ENCODE assay signal across 16 cellular contexts in the genomic region with DNA sequence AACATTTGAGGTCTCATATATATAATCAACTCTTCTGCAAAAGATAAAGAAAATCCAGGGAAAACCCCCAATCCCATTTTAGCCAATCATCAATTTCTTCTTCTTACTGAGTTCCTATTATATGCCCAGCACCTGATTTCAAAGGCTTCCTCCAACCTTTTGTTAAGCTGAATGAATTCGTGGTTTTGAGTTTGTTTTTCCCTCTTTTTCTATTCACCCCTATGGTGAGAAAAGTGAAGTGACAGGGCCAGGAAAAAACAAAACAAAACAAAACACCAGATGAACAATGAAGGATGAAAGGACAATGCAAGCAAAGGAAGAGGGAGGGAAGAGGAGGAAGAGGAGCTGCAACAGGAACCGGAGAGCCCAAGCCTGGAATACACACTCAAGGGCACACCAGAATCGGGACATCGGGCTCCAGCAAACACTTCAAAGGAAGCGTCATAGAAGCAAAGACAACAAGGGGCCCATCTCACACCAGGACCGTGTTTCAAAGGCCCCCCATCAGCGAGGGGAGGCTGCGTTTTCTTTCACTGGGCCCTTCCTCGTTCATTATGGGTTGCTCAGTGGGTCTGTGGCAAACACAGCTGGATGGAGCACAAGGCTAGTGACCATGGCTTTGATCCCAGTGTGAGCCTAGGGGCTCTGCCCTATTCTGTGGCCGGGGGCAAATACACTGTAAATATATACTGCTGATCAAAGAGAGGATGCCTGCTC. TPM values are rescaled to one million over a fixed set of nuclear protein-coding genes. Genes with fewer than 3 reads are reported as not detected.
DNase-seq lines count a peak whose midpoint lies in the region; ATAC-seq and TF ChIP-seq lines count a peak whose summit lies in the region.
"Had no signal": no experiment of that assay in that cellular context is flagged by ENCODE, and none has a peak within 500 bp of the region (broad histone marks: within the 10 kb centered on the region; RNA-seq: fewer than 3 reads in every experiment).

No MANE protein-coding gene starts in this region.

- no peak overlapping the region for H3K4me3 ChIP-seq in cardiac muscle cell
- H3K4me3 ChIP-seq in tibial nerve: no peak overlapping the region
- H3K4me3 ChIP-seq in CD8-positive, alpha-beta T cell (ENCODE audit: low read depth, low read length): no peak overlapping the region
- H3K4me3 ChIP-seq: colonic mucosa, mucosa of descending colon had no signal

- H3K27ac ChIP-seq in cardiac muscle cell (peak overlapping the region; percentile 93), cingulate gyrus (ENCODE audit: low read depth, low read length) (peak overlapping the region; percentile 95), tibial nerve (peak overlapping the region in 3 of 4 donors; percentile 75 to 95 (median 88))
- H3K27ac ChIP-seq in CD8-positive, alpha-beta T cell (ENCODE audit: low read depth, low read length): no peak overlapping the region

- peaks cover 28% of the 10 kb centered on the region for H3K9me3 Mint-ChIP-seq in nephron progenitor cell
- H3K9me3 Mint-ChIP-seq in CD8-positive, alpha-beta T cell: no peaks in the 10 kb centered on the region
- H3K9me3 Mint-ChIP-seq: activated naive CD4-positive, alpha-beta T cell treated with anti-CD3 and anti-CD28 coated beads, Interleukin-2, amount 50 U/mL, for 24 hours; stimulated activated naive CD8-positive, alpha-beta T cell treated with anti-CD3 and anti-CD28 coated beads, Interleukin-15, Interleukin-2, amounts not matched to agents 100 ng/mL and 50 ng/mL, for 24 hours had no signal

- peaks cover 66% of the 10 kb centered on the region for H3K36me3 Mint-ChIP-seq in nephron progenitor cell (ENCODE audit: low read depth)
- peaks cover 63% of the 10 kb centered on the region for H3K36me3 Mint-ChIP-seq in CD8-positive, alpha-beta T cell

- peak overlapping the region; percentile 53 for H3K4me3 Mint-ChIP-seq in nephron progenitor cell
- H3K4me3 Mint-ChIP-seq in CD8-positive, alpha-beta T cell: no peak overlapping the region
- H3K4me3 Mint-ChIP-seq: activated naive CD4-positive, alpha-beta T cell treated with anti-CD3 and anti-CD28 coated beads, Interleukin-2, amount 50 U/mL, for 24 hours; stimulated activated naive CD8-positive, alpha-beta T cell treated with anti-CD3 and anti-CD28 coated beads, Interleukin-15, Interleukin-2, amounts not matched to agents 100 ng/mL and 50 ng/mL, for 24 hours had no signal

- CTCF ChIA-PET in CD8-positive, alpha-beta T cell (lab: Charles Lee): no interaction called here

- no peaks in the 10 kb centered on the region for H3K9me3 ChIP-seq in cardiac muscle cell (ENCODE audit: low read depth)
- no peaks in the 10 kb centered on the region for H3K9me3 ChIP-seq in tibial nerve
- H3K9me3 ChIP-seq in CD8-positive, alpha-beta T cell (ENCODE audit: low read length): no peaks in the 10 kb centered on the region
- H3K9me3 ChIP-seq: colonic mucosa, mucosa of descending colon, SK-N-SH had no signal

- H3K4me1 Mint-ChIP-seq in nephron progenitor cell: peaks cover 59% of the 10 kb centered on the region
- peaks cover 51% of the 10 kb centered on the region for H3K4me1 Mint-ChIP-seq in CD8-positive, alpha-beta T cell (ENCODE audit: low read depth)

- H3K27me3 ChIP-seq in cardiac muscle cell (no peaks in the 10 kb centered on the region), tibial nerve (no peaks in the 10 kb centered on the region)
- no peaks in the 10 kb centered on the region for H3K27me3 ChIP-seq in CD8-positive, alpha-beta T cell (ENCODE audit: insufficient read depth, low read length)
- H3K27me3 ChIP-seq: colonic mucosa had no signal

- no peak for TF ChIP-seq EP300 in tibial nerve (IDR thresholded peaks at IDR 0.05)

- H3K27ac Mint-ChIP-seq in nephron progenitor cell: peak overlapping the region; percentile 95
- no peak overlapping the region for H3K27ac Mint-ChIP-seq in CD8-positive, alpha-beta T cell
- H3K27ac Mint-ChIP-seq: activated naive CD4-positive, alpha-beta T cell treated with anti-CD3 and anti-CD28 coated beads, Interleukin-2, amount 50 U/mL, for 24 hours; stimulated activated naive CD8-positive, alpha-beta T cell treated with anti-CD3 and anti-CD28 coated beads, Interleukin-15, Interleukin-2, amounts not matched to agents 100 ng/mL and 50 ng/mL, for 24 hours had no signal

- H3K36me3 ChIP-seq in cardiac muscle cell: no peaks in the 10 kb centered on the region
- no peaks in the 10 kb centered on the region for H3K36me3 ChIP-seq in tibial nerve
- no peaks in the 10 kb centered on the region for H3K36me3 ChIP-seq in CD8-positive, alpha-beta T cell (ENCODE audit: insufficient read depth, low read length)
- H3K36me3 ChIP-seq: colonic mucosa had no signal

- H3K4me1 ChIP-seq in cardiac muscle cell (ENCODE audit: low read depth) (peaks cover 51% of the 10 kb centered on the region), tibial nerve (peaks cover 0 to 76% (median 55%) of the 10 kb centered on the region in 4 donors)
- H3K4me1 ChIP-seq in CD8-positive, alpha-beta T cell (ENCODE audit: insufficient read depth, low read length): no peaks in the 10 kb centered on the region

- DNase-seq in cardiac muscle cell (ENCODE audit: low read depth in 1 of 2, low spot score in 1 of 2) (no peak), left ventricle myocardium superior (no peak), nephron progenitor cell (no peak), tibial nerve (ENCODE audit: low spot score in 2 of 2) (no peak), NCI-H446 treated with DMSO at 0.1 percent for 48 hours (lab: John Stamatoyannopoulos, UW) (no peak)
- DNase-seq in activated CD4-positive, alpha-beta T cell treated with anti-CD3 and anti-CD28 coated beads, Interleukin-2, amount 50 U/mL, for 4 hours: no peak
- DNase-seq in CD8-positive, alpha-beta T cell: no peak
- DNase-seq: CD8-positive, alpha-beta memory T cell; colonic mucosa; H9; mucosa of descending colon; NCI-H2171; SK-N-SH had no signal

- TF ChIP-seq POLR2A in tibial nerve (IDR thresholded peaks at IDR 0.05): no peak

- H3K27me3 Mint-ChIP-seq in nephron progenitor cell (ENCODE audit: low read depth, poor library complexity): no peaks in the 10 kb centered on the region
- H3K27me3 Mint-ChIP-seq in CD8-positive, alpha-beta T cell (ENCODE audit: low read depth): no peaks in the 10 kb centered on the region
- H3K27me3 Mint-ChIP-seq: activated naive CD4-positive, alpha-beta T cell treated with anti-CD3 and anti-CD28 coated beads, Interleukin-2, amount 50 U/mL, for 24 hours; stimulated activated naive CD8-positive, alpha-beta T cell treated with anti-CD3 and anti-CD28 coated beads, Interleukin-15, Interleukin-2, amounts not matched to agents 100 ng/mL and 50 ng/mL, for 24 hours had no signal

- ATAC-seq in left ventricle myocardium superior: no peak
- no peak for ATAC-seq in CD8-positive, alpha-beta T cell

- intact Hi-C loops in left ventricle myocardium superior (cut with micrococcal nuclease): no loop called here
- intact Hi-C loops in CD8-positive, alpha-beta T cell (cut with DNase I, micrococcal nuclease): no loop called here

- POLR2A ChIA-PET in CD8-positive, alpha-beta T cell (lab: Charles Lee): no interaction called here

- 28 to 34% methylated on average over 7 to 10 of the region's 10 CpGs for WGBS in tibial nerve, 2 donors

- TF ChIP-seq CTCF in cardiac muscle cell (IDR thresholded peaks at IDR 0.05; ENCODE audit: low read depth, low read length) (no peak), nephron progenitor cell (IDR thresholded peaks at IDR 0.05) (no peak), tibial nerve (IDR thresholded peaks at IDR 0.05) (no peak)
- no peak for TF ChIP-seq CTCF in CD8-positive, alpha-beta T cell (IDR thresholded peaks at IDR 0.05)

RNA-seq across cellular contexts. Expression of a gene that starts 50.2 kb away (rescaled TPM):
- total RNA-seq in cardiac muscle cell: 139 and 147 TPM in 2 replicates
- polyA plus RNA-seq in cardiac muscle cell: 62.9 and 76.5 TPM in 2 replicates
- total RNA-seq in left ventricle myocardium superior: 26.2 TPM
- 100 to 1,000 TPM; 106 to 205 (median 110) TPM for total RNA-seq in tibial nerve
- total RNA-seq in CD8-positive, alpha-beta T cell: 10 to 100 TPM; 13.8 to 14.1 TPM
